In genomic region chr13:42751693-42752092, GRCh38 we compare ENCODE assay signal across 28 cellular contexts. TPM values are rescaled to one million over a fixed set of nuclear protein-coding genes. Genes with fewer than 3 reads are reported as not detected.
DNase-seq lines count a peak whose midpoint lies in the region; ATAC-seq and TF ChIP-seq lines count a peak whose summit lies in the region.
"Had no signal": no experiment of that assay in that cellular context is flagged by ENCODE, and none has a peak within 500 bp of the region (broad histone marks: within the 10 kb centered on the region; RNA-seq: fewer than 3 reads in every experiment).

No MANE protein-coding gene starts in this region.

- no peak overlapping the region for H3K27ac Mint-ChIP-seq in CD8-positive, alpha-beta memory T cell
- H3K27ac Mint-ChIP-seq in CD4-positive, alpha-beta memory T cell: no peak overlapping the region
- H3K27ac Mint-ChIP-seq: activated naive CD8-positive, alpha-beta T cell; GM23338; natural killer cell treated with Interleukin-12 subunit alpha and Interleukin-12 subunit beta and Interleukin-15 and Interleukin-18, amount 100 ng/mL, for 72 hours had no signal

- no peaks in the 10 kb centered on the region for H3K27me3 ChIP-seq in CD8-positive, alpha-beta memory T cell (ENCODE audit: insufficient read depth, low read length, poor library complexity, severe bottlenecking)
- no peaks in the 10 kb centered on the region for H3K27me3 ChIP-seq in CD4-positive, alpha-beta memory T cell (ENCODE audit: insufficient read depth, low read length)
- H3K27me3 ChIP-seq: esophagus muscularis mucosa, right lobe of liver, uterus had no signal

- no peaks in the 10 kb centered on the region for H3K4me1 Mint-ChIP-seq in CD8-positive, alpha-beta memory T cell
- no peaks in the 10 kb centered on the region for H3K4me1 Mint-ChIP-seq in CD4-positive, alpha-beta memory T cell

- ATAC-seq in GM18867 (IDR thresholded peaks at IDR 0.05; ENCODE audit: unreplicated experiment) (peak; percentile 79), GM21529 (IDR thresholded peaks at IDR 0.05; ENCODE audit: unreplicated experiment) (peak; percentile 78), HG03060 (IDR thresholded peaks at IDR 0.05; ENCODE audit: low read depth, unreplicated experiment) (peak; percentile 80)
- ATAC-seq: GM23338; left cardiac atrium; natural killer cell treated with Interleukin-12 subunit alpha and Interleukin-12 subunit beta and Interleukin-15 and Interleukin-18, amount 100 ng/mL, for 72 hours; right lobe of liver had no signal

- intact Hi-C loops in CD4-positive, alpha-beta memory T cell (cut with micrococcal nuclease): no loop called here

- CTCF ChIA-PET in GM10248 (lab: Yijun Ruan, JAX): no interaction called here
- CTCF ChIA-PET in CD8-positive, alpha-beta memory T cell (lab: Charles Lee): no interaction called here
- CTCF ChIA-PET in CD4-positive, alpha-beta memory T cell (lab: Charles Lee; ENCODE audit: partially characterized antibody): no interaction called here

- no peaks in the 10 kb centered on the region for H3K9me3 ChIP-seq in CD8-positive, alpha-beta memory T cell (ENCODE audit: low read length)
- H3K9me3 ChIP-seq in CD4-positive, alpha-beta memory T cell (ENCODE audit: control insufficient read depth in 1 of 2, low read length in 2 of 2): no peaks in the 10 kb centered on the region
- H3K9me3 ChIP-seq: esophagus muscularis mucosa, right lobe of liver, uterus had no signal

- H3K4me3 ChIP-seq in CD8-positive, alpha-beta memory T cell (ENCODE audit: low read length): no peak overlapping the region
- no peak overlapping the region for H3K4me3 ChIP-seq in CD4-positive, alpha-beta memory T cell (ENCODE audit: low read length in 2 of 2)
- H3K4me3 ChIP-seq: esophagus muscularis mucosa, GM23338, PC-9, right lobe of liver, uterus had no signal

- peaks cover 0 to 3% of the 10 kb centered on the region in 2 donors for H3K27me3 Mint-ChIP-seq in CD8-positive, alpha-beta memory T cell
- H3K27me3 Mint-ChIP-seq in CD4-positive, alpha-beta memory T cell: peaks cover 2 to 7% of the 10 kb centered on the region in 2 donors

- no peaks in the 10 kb centered on the region for H3K4me1 ChIP-seq in CD8-positive, alpha-beta memory T cell (ENCODE audit: insufficient read depth, low read length)
- H3K4me1 ChIP-seq in CD4-positive, alpha-beta memory T cell (ENCODE audit: insufficient read depth, low read length): no peaks in the 10 kb centered on the region
- H3K4me1 ChIP-seq: esophagus muscularis mucosa, right lobe of liver had no signal

- TF ChIP-seq CTCF in GM10248 (IDR thresholded peaks at IDR 0.05; ENCODE audit: control extremely low read depth, extremely low read depth, low read depth, missing control alignments): no peak

- H3K27ac ChIP-seq in CD8-positive, alpha-beta memory T cell (ENCODE audit: low read depth, low read length): no peak overlapping the region
- no peak overlapping the region for H3K27ac ChIP-seq in CD4-positive, alpha-beta memory T cell (ENCODE audit: low read depth, low read length)
- H3K27ac ChIP-seq: 22Rv1, esophagus muscularis mucosa, PC-9, right lobe of liver had no signal

- DNase-seq in GM10248 (ENCODE audit: extremely low spot score) (peak; percentile 25), globus pallidus (ENCODE audit: low spot score) (no peak), NCI-H2029 treated with DMSO at 0.1 percent for 48 hours (lab: John Stamatoyannopoulos, UW) (no peak)
- no peak for DNase-seq in CD8-positive, alpha-beta memory T cell
- no peak for DNase-seq in CD4-positive, alpha-beta memory T cell
- DNase-seq: activated CD4-positive, alpha-beta T cell treated with anti-CD3 and anti-CD28 coated beads for 48 hours; effector memory CD4-positive, alpha-beta T cell; KG1; left cardiac atrium; mesenchymal stem cell; NCI-H1694; NCI-H82; PC-9; right lobe of liver; SHP77 treated with DMSO at 0.1 percent for 48 hours; stimulated activated CD4-positive, alpha-beta T cell treated with anti-CD3 and anti-CD28 coated beads, Interleukin-15, amount 100 ng/mL, for 24 hours; substantia nigra; uterus had no signal

- H3K9me3 Mint-ChIP-seq in CD8-positive, alpha-beta memory T cell: no peaks in the 10 kb centered on the region
- H3K9me3 Mint-ChIP-seq in CD4-positive, alpha-beta memory T cell: no peaks in the 10 kb centered on the region
- H3K9me3 Mint-ChIP-seq: GM23338; natural killer cell treated with Interleukin-12 subunit alpha and Interleukin-12 subunit beta and Interleukin-15 and Interleukin-18, amount 100 ng/mL, for 72 hours had no signal

- POLR2A ChIA-PET in GM10248 (lab: Yijun Ruan, JAX): no interaction called here
- POLR2A ChIA-PET in CD8-positive, alpha-beta memory T cell (lab: Charles Lee): no interaction called here
- POLR2A ChIA-PET in CD4-positive, alpha-beta memory T cell (lab: Charles Lee; ENCODE audit: partially characterized antibody): no interaction called here

- H3K36me3 Mint-ChIP-seq in CD8-positive, alpha-beta memory T cell: no peaks in the 10 kb centered on the region
- H3K36me3 Mint-ChIP-seq in CD4-positive, alpha-beta memory T cell: no peaks in the 10 kb centered on the region
- H3K36me3 Mint-ChIP-seq: activated naive CD8-positive, alpha-beta T cell; natural killer cell treated with Interleukin-12 subunit alpha and Interleukin-12 subunit beta and Interleukin-15 and Interleukin-18, amount 100 ng/mL, for 72 hours had no signal

- H3K36me3 ChIP-seq in CD8-positive, alpha-beta memory T cell (ENCODE audit: insufficient read depth, low read length): no peaks in the 10 kb centered on the region
- no peaks in the 10 kb centered on the region for H3K36me3 ChIP-seq in CD4-positive, alpha-beta memory T cell (ENCODE audit: insufficient read depth, low read length)
- H3K36me3 ChIP-seq: esophagus muscularis mucosa, right lobe of liver, uterus had no signal

- no peak overlapping the region for H3K4me3 Mint-ChIP-seq in CD8-positive, alpha-beta memory T cell
- H3K4me3 Mint-ChIP-seq in CD4-positive, alpha-beta memory T cell: no peak overlapping the region
- H3K4me3 Mint-ChIP-seq: activated naive CD8-positive, alpha-beta T cell; GM23338; natural killer cell treated with Interleukin-12 subunit alpha and Interleukin-12 subunit beta and Interleukin-15 and Interleukin-18, amount 100 ng/mL, for 72 hours had no signal

RNA-seq across cellular contexts. Expression of gene FAM216B, which starts 29.7 kb away (rescaled TPM):
- total RNA-seq in CD8-positive, alpha-beta memory T cell: not detected
- polyA plus RNA-seq in CD8-positive, alpha-beta memory T cell: not detected
- not detected for total RNA-seq in CD4-positive, alpha-beta memory T cell
- not detected for polyA plus RNA-seq in CD4-positive, alpha-beta memory T cell
- total RNA-seq: chondrocyte; esophagus muscularis mucosa; GM23338; HT-29; natural killer cell treated with Interleukin-12 subunit alpha and Interleukin-12 subunit beta and Interleukin-15 and Interleukin-18, amount 100 ng/mL, for 72 hours; PC-9; right lobe of liver had no signal
